8 cellular contexts compared by ENCODE assay signal in the genomic region with DNA sequence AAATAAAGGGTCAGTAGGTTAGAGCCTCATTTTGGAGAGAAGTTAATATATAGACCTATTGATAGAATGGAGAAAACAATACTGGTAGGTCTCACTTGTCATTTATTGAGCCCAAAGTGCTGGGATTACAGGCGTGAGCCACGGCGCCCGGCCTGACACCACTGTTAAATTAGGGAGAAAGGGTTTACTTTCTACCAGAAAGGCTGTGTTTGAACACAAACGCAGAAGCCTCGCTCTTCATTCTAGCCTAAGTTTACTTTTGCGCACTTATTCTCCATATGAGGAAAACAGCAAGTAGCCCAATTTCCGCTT. TPM values are rescaled to one million over a fixed set of nuclear protein-coding genes. Genes with fewer than 3 reads are reported as not detected.
DNase-seq lines count a peak whose midpoint lies in the region; ATAC-seq and TF ChIP-seq lines count a peak whose summit lies in the region.

No MANE protein-coding gene starts in this region.

- no peaks in the 10 kb centered on the region for H3K9me3 Mint-ChIP-seq in natural killer cell treated with Interleukin-12 subunit alpha and Interleukin-12 subunit beta and Interleukin-15 and Interleukin-18, amount 100 ng/mL, for 72 hours

- peak overlapping the region; percentile 97 for H3K4me3 Mint-ChIP-seq in natural killer cell treated with Interleukin-12 subunit alpha and Interleukin-12 subunit beta and Interleukin-15 and Interleukin-18, amount 100 ng/mL, for 72 hours

- intact Hi-C loops in colonic mucosa (cut with DNase I) = no loop called here

- H3K27ac ChIP-seq in KMS-11 (peak overlapping the region; percentile 67; the same call in 1 of the 2 replicates), colonic mucosa (peak overlapping the region; percentile 89)

- H3K9ac ChIP-seq in KMS-11 (peak overlapping the region; percentile 77), colonic mucosa (ENCODE audit: low read depth in 2 of 2, low read length in 2 of 2) (peak overlapping the region in 1 of 2 donors; percentile 95)

- peak overlapping the region; percentile 90 for H3K4me3 ChIP-seq in AG10803 (ENCODE audit: low read length)
- peak overlapping the region; percentile 78 for H3K4me3 ChIP-seq in KMS-11 (IDR thresholded peaks at IDR 0.05; ENCODE audit: insufficient read depth, low read depth, low read length)
- peak overlapping the region; percentile 61 for H3K4me3 ChIP-seq in colonic mucosa

- peak overlapping the region; percentile 90 for H3K4me2 ChIP-seq in KMS-11

- H3K4me1 Mint-ChIP-seq in natural killer cell treated with Interleukin-12 subunit alpha and Interleukin-12 subunit beta and Interleukin-15 and Interleukin-18, amount 100 ng/mL, for 72 hours (ENCODE audit: low read depth in 2 of 2) = peaks cover 14 to 28% of the 10 kb centered on the region in 2 donors

- no peak for ATAC-seq in natural killer cell treated with Interleukin-12 subunit alpha and Interleukin-12 subunit beta and Interleukin-15 and Interleukin-18, amount 100 ng/mL, for 72 hours
- ATAC-seq in HG03457 (IDR thresholded peaks at IDR 0.05; ENCODE audit: unreplicated experiment) (no peak), GM21576 (IDR thresholded peaks at IDR 0.05; ENCODE audit: unreplicated experiment) (no peak), HG03432 (IDR thresholded peaks at IDR 0.05; ENCODE audit: unreplicated experiment) (no peak)

- no peaks in the 10 kb centered on the region for H3K27me3 ChIP-seq in KMS-11 (ENCODE audit: insufficient read depth, low read depth)
- no peaks in the 10 kb centered on the region for H3K27me3 ChIP-seq in colonic mucosa

- H3K79me2 ChIP-seq in KMS-11 (ENCODE audit: insufficient read depth, low read depth) = peaks cover 44% of the 10 kb centered on the region

- peaks cover 15% of the 10 kb centered on the region for H3K36me3 Mint-ChIP-seq in natural killer cell treated with Interleukin-12 subunit alpha and Interleukin-12 subunit beta and Interleukin-15 and Interleukin-18, amount 100 ng/mL, for 72 hours

- H3K36me3 ChIP-seq in KMS-11 (ENCODE audit: insufficient read depth) (peaks cover 9% of the 10 kb centered on the region; the same call in 1 of the 2 replicates), colonic mucosa (peaks cover 5% of the 10 kb centered on the region)

- H4K20me1 ChIP-seq in KMS-11 (ENCODE audit: insufficient read depth) = no peaks in the 10 kb centered on the region

- peak overlapping the region; percentile 98 to 99 for H3K27ac Mint-ChIP-seq in natural killer cell treated with Interleukin-12 subunit alpha and Interleukin-12 subunit beta and Interleukin-15 and Interleukin-18, amount 100 ng/mL, for 72 hours

- peaks cover under 1 to 3% of the 10 kb centered on the region in 2 donors for H3K27me3 Mint-ChIP-seq in natural killer cell treated with Interleukin-12 subunit alpha and Interleukin-12 subunit beta and Interleukin-15 and Interleukin-18, amount 100 ng/mL, for 72 hours

- peak overlapping the region; percentile 93 for H2AFZ ChIP-seq in KMS-11 (ENCODE audit: low read depth)

- H3K4me1 ChIP-seq in KMS-11 (ENCODE audit: low read depth, poor library complexity, severe bottlenecking) (peaks cover 10% of the 10 kb centered on the region), colonic mucosa (no peaks in the 10 kb centered on the region)

- DNase-seq in AG10803 (ENCODE audit: low read depth) = no peak
- DNase-seq in colonic mucosa = no peak
- no peak for DNase-seq in natural killer cell treated with Interleukin-12 subunit alpha and Interleukin-12 subunit beta and Interleukin-15 and Interleukin-18, amount 100 ng/mL, for 72 hours (ENCODE audit: low spot score)
- DNase-seq in GM10266 (ENCODE audit: extremely low spot score) = no peak

- no peak for TF ChIP-seq CTCF in AG10803 (conservative IDR thresholded peaks at IDR 0.05; ENCODE audit: low read length)
- no peak for TF ChIP-seq CTCF in KMS-11 (conservative IDR thresholded peaks at IDR 0.05; ENCODE audit: low read depth, low read length)
- TF ChIP-seq CTCF in colonic mucosa (IDR thresholded peaks at IDR 0.05) = no peak
- TF ChIP-seq CTCF in GM10266 (IDR thresholded peaks at IDR 0.05; ENCODE audit: control insufficient read depth, insufficient read depth, low read depth, missing control alignments) = no peak

- H3K9me3 ChIP-seq in colonic mucosa = no peaks in the 10 kb centered on the region

RNA-seq across cellular contexts. Expression of gene PRPF3, which starts 0.7 kb away (rescaled TPM):
- total RNA-seq in colonic mucosa = 10 to 100 TPM; 43.4 to 47.3 TPM
- total RNA-seq in natural killer cell treated with Interleukin-12 subunit alpha and Interleukin-12 subunit beta and Interleukin-15 and Interleukin-18, amount 100 ng/mL, for 72 hours = 100 to 1,000 TPM; 136 to 154 TPM

RNA-seq across cellular contexts. Expression of gene MRPS21, which starts 27.0 kb away (rescaled TPM):
- 10 to 100 TPM; 42.7 to 68.6 TPM for total RNA-seq in colonic mucosa
- 10 to 100 TPM; 56.5 to 63.0 TPM for total RNA-seq in natural killer cell treated with Interleukin-12 subunit alpha and Interleukin-12 subunit beta and Interleukin-15 and Interleukin-18, amount 100 ng/mL, for 72 hours

RNA-seq across cellular contexts. Expression of gene CIART, which starts 38.3 kb away (rescaled TPM):
- 1 to 10 TPM in 1 of 2 donors, under 1 TPM in 1; 0.69 to 1.6 TPM for total RNA-seq in colonic mucosa
- total RNA-seq in natural killer cell treated with Interleukin-12 subunit alpha and Interleukin-12 subunit beta and Interleukin-15 and Interleukin-18, amount 100 ng/mL, for 72 hours = 10 to 100 TPM in 1 of 2 donors, 1 to 10 TPM in 1; 2.4 to 10.2 TPM

RNA-seq across cellular contexts. Expression of gene RPRD2, which starts 43.3 kb away (rescaled TPM):
- total RNA-seq in colonic mucosa = 10 to 100 TPM; 27.0 to 28.9 TPM
- total RNA-seq in natural killer cell treated with Interleukin-12 subunit alpha and Interleukin-12 subunit beta and Interleukin-15 and Interleukin-18, amount 100 ng/mL, for 72 hours = 10 to 100 TPM; 23.9 to 24.8 TPM

RNA-seq across cellular contexts. Expression of gene C1orf54, which starts 48.0 kb away (rescaled TPM):
- total RNA-seq in colonic mucosa = 1 to 10 TPM; 2.7 to 6.0 TPM
- under 1 TPM; 0.45 to 0.59 TPM for total RNA-seq in natural killer cell treated with Interleukin-12 subunit alpha and Interleukin-12 subunit beta and Interleukin-15 and Interleukin-18, amount 100 ng/mL, for 72 hours
